ENCODE assay signal across 9 cellular contexts in genomic region chr5:56026863-56027300, GRCh38. TPM values are rescaled to one million over a fixed set of nuclear protein-coding genes. Genes with fewer than 3 reads are reported as not detected.
DNase-seq lines count a peak whose midpoint lies in the region; ATAC-seq and TF ChIP-seq lines count a peak whose summit lies in the region.
"Had no signal": no experiment of that assay in that cellular context is flagged by ENCODE, and none has a peak within 500 bp of the region (broad histone marks: within the 10 kb centered on the region; RNA-seq: fewer than 3 reads in every experiment).

No MANE protein-coding gene starts in this region.

- no peak overlapping the region for H3K4me2 ChIP-seq in OCI-LY7 (ENCODE audit: low read length)

- no peaks in the 10 kb centered on the region for H3K9me2 ChIP-seq in OCI-LY7 (ENCODE audit: insufficient read depth, low read length)

- peak; percentile 87 for ATAC-seq in GM21529 (IDR thresholded peaks at IDR 0.05; ENCODE audit: unreplicated experiment)

- H3K9me3 ChIP-seq in A673 (ENCODE audit: low read depth, low read length, poor library complexity, severe bottlenecking): no peaks in the 10 kb centered on the region
- no peaks in the 10 kb centered on the region for H3K9me3 ChIP-seq in OCI-LY7 (ENCODE audit: low read length)
- H3K9me3 ChIP-seq: thoracic aorta had no signal

- BruUV-seq in A673 (replicated peaks; lab: Mats Ljungman, UMichigan): no TSS peak
- no TSS peak for BruUV-seq in OCI-LY7 (replicated peaks; lab: Mats Ljungman, UMichigan)

- H3K79me2 ChIP-seq in OCI-LY7 (ENCODE audit: insufficient read depth, low read depth, low read length): no peaks in the 10 kb centered on the region

- CTCF ChIA-PET in GM10248 (lab: Yijun Ruan, JAX): interaction anchor here (1.3 to 1.4 kb wide), 2 partner anchors 40 to 43 kb away, joined by 3 to 4 read pairs; no protein-coding TSS in a partner anchor
- CTCF ChIA-PET in A673 (lab: Charles Lee): no interaction called here
- CTCF ChIA-PET in OCI-LY7 (lab: Charles Lee; ENCODE audit: unreplicated experiment): no interaction called here

- DNase-seq in GM10248 (ENCODE audit: extremely low spot score) (peak; percentile 69), KBM-7 (peak; percentile 60), fibroblast of peridontal ligament (ENCODE audit: extremely low read depth) (peak; percentile 97), NK-92 (lab: John Stamatoyannopoulos, UW; ENCODE audit: unreplicated experiment) (no peak), A673 (ENCODE audit: low spot score) (no peak), OCI-LY7 (ENCODE audit: low spot score) (no peak), NCI-H2081 (lab: John Stamatoyannopoulos, UW) (no peak)

- H3K4me3 ChIP-seq in A673 (ENCODE audit: low read depth, low read length, poor library complexity, severe bottlenecking) (no peak overlapping the region), OCI-LY7 (ENCODE audit: low read depth, low read length, poor library complexity, severe bottlenecking) (no peak overlapping the region)
- H3K4me3 ChIP-seq: thoracic aorta had no signal

- H3K4me1 ChIP-seq in A673 (ENCODE audit: insufficient read depth, low read length, poor library complexity, severe bottlenecking) (no peaks in the 10 kb centered on the region), OCI-LY7 (ENCODE audit: insufficient read depth, low read length, poor library complexity, severe bottlenecking) (no peaks in the 10 kb centered on the region)

- no peaks in the 10 kb centered on the region for H4K20me1 ChIP-seq in OCI-LY7 (ENCODE audit: insufficient read depth, low read length)

- no peaks in the 10 kb centered on the region for H3K27me3 ChIP-seq in A673 (replicated peaks; ENCODE audit: insufficient read depth, low read depth, low read length, poor library complexity)

- POLR2A ChIA-PET in GM10248 (lab: Yijun Ruan, JAX) (no interaction called here), A673 (lab: Charles Lee; ENCODE audit: low non-redundant PET) (no interaction called here), OCI-LY7 (lab: Charles Lee) (interaction anchor here (0.5 to 0.6 kb wide), 2 partner anchors 19 to 38 kb away, joined by 3 read pairs; no protein-coding TSS in a partner anchor)

- no peak overlapping the region for H2AFZ ChIP-seq in OCI-LY7 (ENCODE audit: low read length)

- intact Hi-C loops in A673 (cut with micrococcal nuclease; ENCODE audit: unreplicated experiment): no loop called here
- intact Hi-C loops in OCI-LY7 (cut with micrococcal nuclease; ENCODE audit: unreplicated experiment): no loop called here

- H3K27ac ChIP-seq in A673 (ENCODE audit: low read depth, low read length, poor library complexity, severe bottlenecking): no peak overlapping the region
- no peak overlapping the region for H3K27ac ChIP-seq in OCI-LY7 (ENCODE audit: low read depth, low read length, poor library complexity, severe bottlenecking)
- H3K27ac ChIP-seq: thoracic aorta had no signal

- in situ Hi-C loops in KBM-7 (cut with MboI; ENCODE audit: low pct_unique_long_range_greater_than_20kb, low sequenced_read_pairs): no loop called here

- TF ChIP-seq CTCF in GM10248 (IDR thresholded peaks at IDR 0.05; ENCODE audit: control extremely low read depth, extremely low read depth, low read depth, missing control alignments): no peak
- TF ChIP-seq CTCF in A673 (conservative IDR thresholded peaks at IDR 0.05; ENCODE audit: low read depth, low read length): no peak
- no peak for TF ChIP-seq CTCF in OCI-LY7 (conservative IDR thresholded peaks at IDR 0.05; ENCODE audit: low read length)

- H3K36me3 ChIP-seq in A673 (ENCODE audit: insufficient read depth, low read length, poor library complexity, severe bottlenecking) (no peaks in the 10 kb centered on the region), OCI-LY7 (ENCODE audit: insufficient read depth, low read length) (no peaks in the 10 kb centered on the region)
- H3K36me3 ChIP-seq: thoracic aorta had no signal

RNA-seq across cellular contexts. Expression of gene IL6ST, which starts 32.1 kb away (rescaled TPM):
- total RNA-seq in A673 (2021) (39.8 and 42.2 TPM in 2 replicates), OCI-LY7 (2022) (13.3 TPM in 2 replicates)
- total RNA-seq in OCI-LY7 (2014; rRNA removed; shearing (Covaris generic)): 4.5 and 5.6 TPM in 2 replicates

Comparison
In these comparisons a context has a peak if more than half of its experiments do, and no peak if none do; other contexts are left out.
1. DNase-seq: peak in GM10248 (single experiment), KBM-7 (single experiment) and fibroblast of peridontal ligament (single experiment); none in NK-92 (single experiment), A673 (single experiment), OCI-LY7 (single experiment) and NCI-H2081 (0 of 2).